19 cellular contexts compared by ENCODE assay signal in genomic region chr7:121383235-121383634, GRCh38. TPM values are rescaled to one million over a fixed set of nuclear protein-coding genes. Genes with fewer than 3 reads are reported as not detected.
"Had no signal": no experiment of that assay in that cellular context is flagged by ENCODE, and none has a peak within 500 bp of the region (broad histone marks: within the 10 kb centered on the region; RNA-seq: fewer than 3 reads in every experiment).

No MANE protein-coding gene starts in this region.

- H3K27ac ChIP-seq: coronary artery, heart right ventricle, neural progenitor cell, thyroid gland, uterus had no signal

- H3K4me3 Mint-ChIP-seq: activated CD4-positive, alpha-beta memory T cell treated with anti-CD3 and anti-CD28 coated beads, Interleukin-2, amount 10 ng/mL, durations not matched to agents 7 days and 5 days; neural progenitor cell; T-helper 2 cell treated with Interferon-gamma antibody and Interleukin-4, amounts not matched to agents 5 μg/mL and 100 μg/mL, for 36 hours had no signal

- H3K27me3 ChIP-seq: adrenal gland, heart right ventricle, neural progenitor cell, pancreas, thyroid gland, uterus had no signal

- DNase-seq: activated CD4-positive, alpha-beta memory T cell treated with anti-CD3 and anti-CD28 coated beads, Interleukin-2, amount 10 ng/mL, durations not matched to agents 7 days and 5 days; activated CD4-positive, alpha-beta T cell treated with anti-CD3 and anti-CD28 coated beads for 1 hour; activated CD8-positive, alpha-beta memory T cell treated with anti-CD3 and anti-CD28 coated beads, Interleukin-2, amount 50 U/mL, for 4 hours; activated naive CD4-positive, alpha-beta T cell treated with Interleukin-2 at 50 U/mL for 16 hours; adrenal gland; central memory CD4-positive, alpha-beta T cell; effector CD8-positive, alpha-beta T cell; heart right ventricle; islet precursor cell; mesendoderm; pancreas; stimulated activated CD4-positive, alpha-beta T cell treated with anti-CD3 and anti-CD28 coated beads, Interleukin-4, amount 100 ng/mL, for 1 hour; thyroid gland; uterus had no signal

- H3K4me2 ChIP-seq: neural progenitor cell had no signal

- H3K27ac Mint-ChIP-seq: activated CD4-positive, alpha-beta memory T cell treated with anti-CD3 and anti-CD28 coated beads, Interleukin-2, amount 10 ng/mL, durations not matched to agents 7 days and 5 days; neural progenitor cell; T-helper 2 cell treated with Interferon-gamma antibody and Interleukin-4, amounts not matched to agents 5 μg/mL and 100 μg/mL, for 36 hours had no signal

- H2AFZ ChIP-seq: neural progenitor cell had no signal

- H3K36me3 ChIP-seq: adrenal gland, neural progenitor cell, uterus had no signal

- H3K27me3 Mint-ChIP-seq: activated CD4-positive, alpha-beta memory T cell treated with anti-CD3 and anti-CD28 coated beads, Interleukin-2, amount 10 ng/mL, durations not matched to agents 7 days and 5 days had no signal

- H3K9me3 ChIP-seq: adrenal gland, heart right ventricle, pancreas, thyroid gland, uterus had no signal

- H3K4me1 ChIP-seq: uterus had no signal

- H3K9ac ChIP-seq: neural progenitor cell had no signal

- ATAC-seq: left lobe of liver, pancreas had no signal

- H3K9me3 Mint-ChIP-seq: activated CD4-positive, alpha-beta memory T cell treated with anti-CD3 and anti-CD28 coated beads, Interleukin-2, amount 10 ng/mL, durations not matched to agents 7 days and 5 days; activated T-helper 1 cell treated with anti-CD3 and anti-CD28 coated beads, Interleukin-12 subunit alpha, Interleukin-12 subunit beta, Interleukin-2, Interleukin-4 antibody, amounts not matched to agents 30 ng/mL and 10 ng/mL and 1 ng/mL, durations not matched to agents 14 hours and 24 hours and 36 hours; neural progenitor cell; T-helper 2 cell treated with Interferon-gamma antibody and Interleukin-4, amounts not matched to agents 5 μg/mL and 100 μg/mL, for 36 hours had no signal

- H3K4me3 ChIP-seq: adrenal gland, coronary artery, heart right ventricle, neural progenitor cell, pancreas, thyroid gland, uterus had no signal

RNA-seq across cellular contexts. Expression of gene WNT16, which starts 54.4 kb away (rescaled TPM):
- total RNA-seq: activated CD4-positive, alpha-beta memory T cell treated with anti-CD3 and anti-CD28 coated beads, Interleukin-2, amount 10 ng/mL, durations not matched to agents 7 days and 5 days; activated T-helper 1 cell treated with anti-CD3 and anti-CD28 coated beads, Interleukin-12 subunit alpha, Interleukin-12 subunit beta, Interleukin-2, Interleukin-4 antibody, amounts not matched to agents 30 ng/mL and 10 ng/mL and 1 ng/mL, durations not matched to agents 14 hours and 24 hours and 36 hours; heart right ventricle; left lobe of liver; thyroid gland had no signal
- polyA plus RNA-seq: heart right ventricle had no signal
